In the genomic region with DNA sequence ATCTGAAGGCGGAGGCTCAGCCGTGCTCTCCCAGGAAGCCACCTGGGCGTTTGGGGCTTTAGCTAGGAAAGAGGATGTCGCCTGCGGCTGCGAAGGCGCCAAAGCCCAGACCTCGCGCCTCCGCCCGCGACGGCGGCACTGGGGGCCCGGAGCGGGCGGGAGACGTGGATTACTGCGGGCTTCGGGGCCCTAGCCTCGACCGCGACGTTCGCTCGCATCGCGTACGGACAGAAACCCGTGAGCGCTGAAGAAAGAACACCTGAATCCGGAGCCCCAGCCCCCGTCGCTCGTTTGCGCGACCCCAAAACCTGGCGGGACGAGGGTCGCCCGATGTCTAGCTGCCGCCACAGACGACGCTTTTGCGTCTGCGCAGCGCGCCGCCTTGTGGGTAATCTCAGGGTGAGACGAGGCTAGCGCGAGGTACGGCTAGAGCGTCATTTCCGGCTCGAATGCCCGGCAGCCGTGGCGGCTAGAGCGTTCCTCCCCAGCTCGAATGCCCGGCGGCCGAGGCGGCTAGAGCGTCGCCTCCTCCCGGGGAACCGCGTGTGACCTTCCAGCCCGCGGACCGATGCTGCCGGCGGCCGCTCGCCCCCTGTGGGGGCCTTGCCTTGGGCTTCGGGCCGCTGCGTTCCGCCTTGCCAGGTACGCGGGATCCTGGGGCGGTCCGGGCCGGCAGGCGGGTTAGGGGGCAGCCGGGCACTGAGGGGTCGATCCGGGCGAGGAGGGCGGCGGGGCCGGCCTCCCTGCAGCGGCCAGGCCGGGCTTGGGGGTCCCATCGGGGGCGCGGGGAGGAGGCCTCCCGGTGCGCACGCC, we compare ENCODE assay signal across 8 cellular contexts. TPM values are rescaled to one million over a fixed set of nuclear protein-coding genes. Genes with fewer than 3 reads are reported as not detected.
A peak's percentile ranks its signal among the peaks of the same experiment; 100 is the strongest.
DNase-seq lines count a peak whose midpoint lies in the region; ATAC-seq and TF ChIP-seq lines count a peak whose summit lies in the region.

Gene MRPL12 (plus strand): TSS at position 434 of the 813 bp plus-strand sequence. CDS start 135 bp downstream, at position 569.

- intact Hi-C loops in Calu3 (cut with micrococcal nuclease; ENCODE audit: unreplicated experiment) = no loop called here

- no peak within 1 kb of the TSS for H2AFZ ChIP-seq in OCI-LY1 (ENCODE audit: low read length)

- H3K27ac Mint-ChIP-seq in Calu3 (ENCODE audit: unreplicated experiment) = peak within 1 kb of the TSS; percentile 98

- peak within 1 kb of the TSS; percentile 95 for H3K4me3 ChIP-seq in OCI-LY1 (ENCODE audit: low read depth, low read length, poor library complexity, severe bottlenecking)
- peak within 1 kb of the TSS; percentile 92 for H3K4me3 ChIP-seq in epithelial cell of esophagus (ENCODE audit: low read length)
- peak within 1 kb of the TSS; percentile 85 for H3K4me3 ChIP-seq in mononuclear cell (ENCODE audit: low read length)

- no peaks in the 10 kb centered on the region for H3K9me3 Mint-ChIP-seq in Calu3 (ENCODE audit: low read depth, unreplicated experiment)

- H3K4me1 Mint-ChIP-seq in Calu3 (ENCODE audit: low read depth, unreplicated experiment) = peaks cover 22% of the 10 kb centered on the region

- BruUV-seq in Calu3 (replicated peaks; lab: Mats Ljungman, UMichigan) = TSS peak; percentile 85

- H3K27ac ChIP-seq in OCI-LY1 (ENCODE audit: low read depth, low read length, poor library complexity, severe bottlenecking) = peak within 1 kb of the TSS; percentile 54

- H3K4me3 Mint-ChIP-seq in Calu3 (ENCODE audit: low read depth, unreplicated experiment) = peak within 1 kb of the TSS; percentile 98

- peak; percentile 78 for ATAC-seq in GM21390 (IDR thresholded peaks at IDR 0.05; ENCODE audit: unreplicated experiment)

- peak within 1 kb of the TSS; percentile 96 for H3K4me2 ChIP-seq in OCI-LY1 (ENCODE audit: low read length)

- peaks cover 88% of the 10 kb centered on the region for H3K36me3 Mint-ChIP-seq in Calu3 (ENCODE audit: insufficient read depth, unreplicated experiment)

- H3K4me1 ChIP-seq in OCI-LY1 (ENCODE audit: insufficient read depth, low read length, severe bottlenecking) (peaks cover 30% of the 10 kb centered on the region), mononuclear cell (ENCODE audit: insufficient read depth, low read length) (peaks cover 24% of the 10 kb centered on the region)

- no peaks in the 10 kb centered on the region for H3K27me3 ChIP-seq in OCI-LY1 (ENCODE audit: insufficient read depth, low read length)
- H3K27me3 ChIP-seq in mononuclear cell (ENCODE audit: insufficient read depth, low read length) = no peaks in the 10 kb centered on the region

- H3K9ac ChIP-seq in OCI-LY1 (ENCODE audit: low read length) = peak within 1 kb of the TSS; percentile 99

- TF ChIP-seq CTCF in Calu3 (IDR thresholded peaks at IDR 0.05; ENCODE audit: unreplicated experiment) (no peak), OCI-LY1 (IDR thresholded peaks at IDR 0.05; ENCODE audit: low read length) (no peak), epithelial cell of esophagus (IDR thresholded peaks at IDR 0.05; ENCODE audit: insufficient read depth, low read depth, low read length, missing control alignments) (no peak)

- peaks cover 82% of the 10 kb centered on the region for H3K36me3 ChIP-seq in OCI-LY1 (ENCODE audit: insufficient read depth, low read length)

- CTCF ChIA-PET in Calu3 (lab: Charles Lee) = interaction anchor here (0.6 to 1.7 kb wide), 4 partner anchors 18 to 124 kb away, joined by 3 to 8 read pairs (median 6); partner anchors contain the start of genes ARL16 and HGS

- H3K9me3 ChIP-seq in OCI-LY1 (ENCODE audit: low read length) (no peaks in the 10 kb centered on the region), mononuclear cell (ENCODE audit: low read depth, low read length) (no peaks in the 10 kb centered on the region)

- DNase-seq in Calu3 (peak; percentile 91), HuH-7 (ENCODE audit: low spot score) (peak; percentile 99), activated T-cell treated with anti-CD3 and anti-CD28 coated beads for 1 hour (ENCODE audit: low read depth) (peak; percentile 83), epithelial cell of esophagus (ENCODE audit: low read depth) (peak; percentile 94)
- peak; percentile 82 to 89 for DNase-seq in stimulated activated CD8-positive, alpha-beta memory T cell treated with anti-CD3 and anti-CD28 coated beads, Interleukin-2, amount 100 ng/mL, for 48 hours (ENCODE audit: low read depth in 2 of 2)

- no peaks in the 10 kb centered on the region for H3F3A ChIP-seq in OCI-LY1 (ENCODE audit: insufficient read depth, low read length)

- H3K9me2 ChIP-seq in OCI-LY1 (ENCODE audit: low read depth, low read length) = no peaks in the 10 kb centered on the region

- H3K27me3 Mint-ChIP-seq in Calu3 (ENCODE audit: unreplicated experiment) = no peaks in the 10 kb centered on the region

- H4K20me1 ChIP-seq in OCI-LY1 (ENCODE audit: insufficient read depth, low read length) = no peaks in the 10 kb centered on the region

- H3K79me2 ChIP-seq in OCI-LY1 (ENCODE audit: insufficient read depth, low read length) = peaks cover 31% of the 10 kb centered on the region

RNA-seq across cellular contexts. Expression of gene MRPL12, which starts in this region (rescaled TPM):
- total RNA-seq in Calu3 (2022) = 94.7 and 101 TPM in 2 replicates
- 3.7 TPM for total RNA-seq in mononuclear cell

Comparison
In these comparisons a context has a peak if more than half of its experiments do, and no peak if none do; other contexts are left out.
1. Peak in every context shown above with its lines: DNase-seq, ATAC-seq, H3K4me3 ChIP-seq and H3K27ac ChIP-seq.
2. RNA of gene MRPL12 (total RNA-seq): 94.7 to 101 TPM in Calu3; 3.7 TPM in mononuclear cell (single experiment); every median in the first group is over 10 times any median in the second.